10 cellular contexts compared by ENCODE assay signal in genomic region chr17:3914319-3914685, GRCh38. TPM values are rescaled to one million over a fixed set of nuclear protein-coding genes. Genes with fewer than 3 reads are reported as not detected.
DNase-seq lines count a peak whose midpoint lies in the region; ATAC-seq and TF ChIP-seq lines count a peak whose summit lies in the region.
"Had no signal": no experiment of that assay in that cellular context is flagged by ENCODE, and none has a peak within 500 bp of the region (broad histone marks: within the 10 kb centered on the region; RNA-seq: fewer than 3 reads in every experiment).

No MANE protein-coding gene starts in this region.

- POLR2A ChIA-PET in CD8-positive, alpha-beta memory T cell (lab: Charles Lee) = interaction anchor here (0.8 kb wide), 1 partner anchor 51 kb away, joined by 3 read pairs; no protein-coding TSS in a partner anchor

- H3F3A ChIP-seq in GM23248 (ENCODE audit: insufficient read depth) = no peaks in the 10 kb centered on the region

- H3K4me2 ChIP-seq in GM23248 (ENCODE audit: unreplicated experiment) = no peak overlapping the region

- peak in 1 of 4 donors; percentile 38 for TF ChIP-seq POLR2A in esophagus squamous epithelium (IDR thresholded peaks at IDR 0.05)

- H3K4me1 Mint-ChIP-seq in CD8-positive, alpha-beta memory T cell = peaks cover 40 to 51% (median 45%) of the 10 kb centered on the region in 3 donors

- ATAC-seq in GM19467 (IDR thresholded peaks at IDR 0.05; ENCODE audit: unreplicated experiment) = peak; percentile 41

- H3K4me1 ChIP-seq in CD8-positive, alpha-beta memory T cell (ENCODE audit: insufficient read depth, low read length) = peaks cover 54% of the 10 kb centered on the region
- peaks cover 13 to 64% (median 24%) of the 10 kb centered on the region in 3 donors for H3K4me1 ChIP-seq in esophagus squamous epithelium
- no peaks in the 10 kb centered on the region for H3K4me1 ChIP-seq in GM23248 (ENCODE audit: insufficient read depth)

- WGBS in esophagus squamous epithelium, 2 donors = 82 to 88% methylated on average over 4 to 5 of the region's 10 CpGs
- 87 to 88% methylated on average over 10 of the region's 10 CpGs for WGBS in GM23248 (ENCODE audit: low coverage in 1 of 2, low lambda C conversion rate in 2 of 2, missing lambda C conversion rate in 2 of 2), 2 experiments

- no peak overlapping the region for H3K9ac ChIP-seq in GM23248

- CTCF ChIA-PET in CD8-positive, alpha-beta memory T cell (lab: Charles Lee) = interaction anchor here (0.6 to 6.3 kb wide), 36 partner anchors 9 to 176 kb away, joined by 3 to 61 read pairs (median 4); partner anchors contain the start of genes ATP2A3 and NCBP3

- H3K36me3 ChIP-seq in CD8-positive, alpha-beta memory T cell (ENCODE audit: insufficient read depth, low read length) = no peaks in the 10 kb centered on the region
- H3K36me3 ChIP-seq in esophagus squamous epithelium (no peaks in the 10 kb centered on the region), GM23248 (ENCODE audit: low read depth) (no peaks in the 10 kb centered on the region)
- H3K36me3 ChIP-seq: ovary had no signal

- H3K9me3 ChIP-seq in CD8-positive, alpha-beta memory T cell (ENCODE audit: low read length) = no peaks in the 10 kb centered on the region
- H3K9me3 ChIP-seq in esophagus squamous epithelium = no peaks in the 10 kb centered on the region
- H3K9me3 ChIP-seq in GM23248 (ENCODE audit: low read depth) = no peaks in the 10 kb centered on the region
- H3K9me3 ChIP-seq: ovary had no signal

- H3K9me2 ChIP-seq in GM23248 (ENCODE audit: insufficient read depth) = no peaks in the 10 kb centered on the region

- no peaks in the 10 kb centered on the region for H3K36me3 Mint-ChIP-seq in CD8-positive, alpha-beta memory T cell

- H3K27me3 Mint-ChIP-seq in CD8-positive, alpha-beta memory T cell = no peaks in the 10 kb centered on the region

- no peaks in the 10 kb centered on the region for H3K9me3 Mint-ChIP-seq in CD8-positive, alpha-beta memory T cell

- peak overlapping the region in 1 of 7 donors; percentile 9 for H3K4me3 Mint-ChIP-seq in CD8-positive, alpha-beta memory T cell

- H2AFZ ChIP-seq in GM23248 = no peak overlapping the region

- TF ChIP-seq CTCF in esophagus squamous epithelium (IDR thresholded peaks at IDR 0.05) = no peak

- peak overlapping the region; percentile 31 for H3K27ac ChIP-seq in CD8-positive, alpha-beta memory T cell (ENCODE audit: low read depth, low read length)
- peak overlapping the region in 3 of 4 donors; percentile 78 to 87 (median 81) for H3K27ac ChIP-seq in esophagus squamous epithelium
- no peak overlapping the region for H3K27ac ChIP-seq in GM23248
- H3K27ac ChIP-seq: ovary had no signal

- H3K27me3 ChIP-seq in CD8-positive, alpha-beta memory T cell (ENCODE audit: insufficient read depth, low read length, poor library complexity, severe bottlenecking) = no peaks in the 10 kb centered on the region
- no peaks in the 10 kb centered on the region for H3K27me3 ChIP-seq in esophagus squamous epithelium
- no peaks in the 10 kb centered on the region for H3K27me3 ChIP-seq in GM23248 (replicated peaks; ENCODE audit: insufficient read depth)
- H3K27me3 ChIP-seq: dorsolateral prefrontal cortex, ovary had no signal

- H3K79me2 ChIP-seq in GM23248 (ENCODE audit: insufficient read depth) = no peaks in the 10 kb centered on the region

- in situ Hi-C loops in GM23248 (cut with MboI) = loop anchor here (10.0 kb wide), 1 partner anchor 90 kb away; no protein-coding TSS in a partner anchor

- H3K27ac Mint-ChIP-seq in CD8-positive, alpha-beta memory T cell = peak overlapping the region in 6 of 8 donors; percentile 50 to 93 (median 72)

- H3K4me3 ChIP-seq in CD8-positive, alpha-beta memory T cell (ENCODE audit: low read length) = no peak overlapping the region
- H3K4me3 ChIP-seq in Jurkat, Clone E6-1 (ENCODE audit: low read length) = no peak overlapping the region
- H3K4me3 ChIP-seq in esophagus squamous epithelium (peak overlapping the region in 3 of 4 donors; percentile 38 to 49 (median 38)), GM23248 (no peak overlapping the region)
- H3K4me3 ChIP-seq: ovary had no signal

- H4K20me1 ChIP-seq in GM23248 (ENCODE audit: insufficient read depth) = no peaks in the 10 kb centered on the region

- no peak for DNase-seq in CD8-positive, alpha-beta memory T cell
- peak; percentile 49 for DNase-seq in Jurkat, Clone E6-1 (ENCODE audit: low read depth, low spot score)
- DNase-seq in esophagus squamous epithelium (lab: John Stamatoyannopoulos, UW) (no peak), GM23248 (no peak), DMS114 treated with DMSO at 0.1 percent for 48 hours (lab: John Stamatoyannopoulos, UW; ENCODE audit: unreplicated experiment) (no peak), NCI-H1436 (lab: John Stamatoyannopoulos, UW) (no peak), EL (no peak)

- intact Hi-C loops in esophagus squamous epithelium (cut with DNase I) = no loop called here

RNA-seq across cellular contexts. Expression of gene P2RX1, which starts 2.0 kb away (rescaled TPM):
- total RNA-seq in CD8-positive, alpha-beta memory T cell = under 1 TPM; 0.13 to 0.22 TPM
- polyA plus RNA-seq in CD8-positive, alpha-beta memory T cell = not detected
- not detected for polyA plus RNA-seq in Jurkat, Clone E6-1 (2012; ENCODE audit: insufficient read depth, insufficient read length)
- 10 to 100 TPM in 1 of 4 donors, 1 to 10 TPM in 3; 1.2 to 13.0 (median 2.1) TPM for total RNA-seq in esophagus squamous epithelium
- total RNA-seq in GM23248 (2014; rRNA removed; shearing (Covaris generic)) = not detected in 2 replicates
- polyA plus RNA-seq in GM23248 (2016; fragmentation: Nextera tagmentation; extraction: Ambion mirVana) = 0.06 TPM in 1 of 2 replicates, not detected in the other

RNA-seq across cellular contexts. Expression of gene CAMKK1, which starts 21.4 kb away (rescaled TPM):
- total RNA-seq in CD8-positive, alpha-beta memory T cell = 1 to 10 TPM; 2.3 to 2.7 TPM
- polyA plus RNA-seq in CD8-positive, alpha-beta memory T cell = 1.1 TPM
- polyA plus RNA-seq in Jurkat, Clone E6-1 (2012; ENCODE audit: insufficient read depth, insufficient read length) = 6.5 TPM
- 1 to 10 TPM; 3.3 to 9.5 (median 3.8) TPM for total RNA-seq in esophagus squamous epithelium
- 4.5 and 5.1 TPM in 2 replicates for total RNA-seq in GM23248 (2014; rRNA removed; shearing (Covaris generic))
- 4.0 and 4.1 TPM in 2 replicates for polyA plus RNA-seq in GM23248 (2016; fragmentation: Nextera tagmentation; extraction: Ambion mirVana)

RNA-seq across cellular contexts. Expression of gene ATP2A3, which starts 49.9 kb away (rescaled TPM):
- 100 to 1,000 TPM; 108 to 111 TPM for total RNA-seq in CD8-positive, alpha-beta memory T cell
- polyA plus RNA-seq in CD8-positive, alpha-beta memory T cell = 105 TPM
- polyA plus RNA-seq in Jurkat, Clone E6-1 (2012; ENCODE audit: insufficient read depth, insufficient read length) = 240 TPM
- total RNA-seq in esophagus squamous epithelium = 1 to 10 TPM; 2.7 to 9.9 (median 5.3) TPM
- total RNA-seq in GM23248 (2014; rRNA removed; shearing (Covaris generic)) = 0.86 TPM in 1 of 2 replicates, not detected in the other
- polyA plus RNA-seq in GM23248 (2016; fragmentation: Nextera tagmentation; extraction: Ambion mirVana) = 0.58 and 0.81 TPM in 2 replicates

Comparison
In these comparisons a context has a peak if more than half of its experiments do, and no peak if none do; other contexts are left out.
1. H3K4me3 ChIP-seq: peak in esophagus squamous epithelium (3 of 4); none in CD8-positive, alpha-beta memory T cell (single experiment), Jurkat, Clone E6-1 (single experiment) and GM23248 (single experiment).
2. RNA of gene ATP2A3, which starts 49.9 kb away (total RNA-seq): 108 to 111 TPM in CD8-positive, alpha-beta memory T cell; 2.7 to 9.9 TPM in esophagus squamous epithelium and 0.86 TPM in GM23248; every median in the first group is over 4 times any median in the second.